ENCODE assay signal across 23 cellular contexts in the genomic region with DNA sequence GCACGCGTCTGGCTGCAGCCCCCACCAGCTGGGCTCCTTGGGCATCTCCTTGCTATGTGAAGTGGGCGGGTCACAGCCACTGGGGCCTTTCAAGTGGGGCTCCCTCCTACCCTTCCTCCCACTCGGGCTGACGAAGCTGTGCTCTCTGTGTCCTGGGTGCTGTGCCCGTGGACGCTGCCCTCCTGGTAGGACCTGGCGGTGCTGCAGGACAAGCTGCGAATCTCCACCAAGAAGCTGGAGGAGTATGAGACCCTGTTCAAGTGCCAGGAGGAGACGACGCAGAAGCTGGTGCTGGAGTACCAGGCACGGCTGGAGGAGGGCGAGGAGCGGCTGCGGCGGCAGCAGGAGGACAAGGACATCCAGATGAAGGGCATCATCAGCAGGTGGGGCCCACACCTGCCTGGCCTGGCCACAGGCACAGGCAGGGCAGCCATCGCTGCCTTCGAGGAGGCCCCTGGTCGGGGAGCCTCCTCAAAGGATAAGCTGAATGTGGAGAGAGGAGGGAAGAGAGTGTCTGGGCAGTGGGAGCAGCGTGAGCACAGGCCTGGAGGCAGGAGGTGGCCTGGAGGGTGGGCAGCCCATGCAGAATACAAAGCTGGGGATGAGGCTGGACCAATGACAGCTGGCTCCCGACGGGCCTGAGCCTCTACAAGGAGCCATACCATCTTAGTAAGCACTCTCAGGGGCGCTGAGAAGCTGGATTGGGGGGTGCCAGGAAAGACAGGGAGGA.
DNase-seq lines count a peak whose midpoint lies in the region; ATAC-seq and TF ChIP-seq lines count a peak whose summit lies in the region.
"Had no signal": no experiment of that assay in that cellular context is flagged by ENCODE, and none has a peak within 500 bp of the region (broad histone marks: within the 10 kb centered on the region; RNA-seq: fewer than 3 reads in every experiment).

No MANE protein-coding gene starts in this region.

- TF ChIP-seq CTCF in right atrium auricular region (IDR thresholded peaks at IDR 0.05) (no peak), left ventricle myocardium inferior (IDR thresholded peaks at IDR 0.05; ENCODE audit: borderline replicate concordance) (no peak), osteoblast (IDR thresholded peaks at IDR 0.05; ENCODE audit: extremely low read depth, low read depth, low read length) (no peak), brain microvascular endothelial cell (IDR thresholded peaks at IDR 0.05; ENCODE audit: low read depth, low read length, missing control alignments) (no peak), RWPE1 (conservative IDR thresholded peaks at IDR 0.05; ENCODE audit: low read depth) (no peak)

- no peak overlapping the region for H3K4me3 ChIP-seq in right atrium auricular region
- H3K4me3 ChIP-seq in left ventricle myocardium inferior, result no peak overlapping the region
- H3K4me3 ChIP-seq in osteoblast (ENCODE audit: insufficient read depth, low read length), result no peak overlapping the region
- no peak overlapping the region for H3K4me3 ChIP-seq in brain microvascular endothelial cell (ENCODE audit: low read depth, low read length)
- H3K4me3 ChIP-seq: A549, GM23248 had no signal

- DNase-seq in Right ventricle myocardium superior, result peak; percentile 38
- no peak for DNase-seq in right atrium auricular region (ENCODE audit: low spot score)
- DNase-seq in left ventricle myocardium inferior, result peak; percentile 12
- DNase-seq in osteoblast (ENCODE audit: insufficient read length, low spot score, missing footprints), result peak; percentile 58
- DNase-seq in COR-L47 (lab: John Stamatoyannopoulos, UW), result no peak
- DNase-seq in brain microvascular endothelial cell, result no peak
- no peak for DNase-seq in RWPE1 (ENCODE audit: low spot score)
- DNase-seq in NCI-H146 treated with DMSO at 0.1 percent for 48 hours (lab: John Stamatoyannopoulos, UW; ENCODE audit: unreplicated experiment), result no peak
- DNase-seq: activated CD4-positive, alpha-beta T cell treated with anti-CD3 and anti-CD28 coated beads for 1 hour; activated gamma-delta T cell; activated naive CD8-positive, alpha-beta T cell treated with anti-CD3 and anti-CD28 coated beads, Interleukin-2, amount 10 ng/mL, durations not matched to agents 7 days and 5 days; CD4-positive, alpha-beta memory T cell; foreskin melanocyte; GM23248; Kasumi-1; mesendoderm; NCI-H1417 treated with DMSO at 0.1 percent for 48 hours; NCI-H2081; NCI-H2227 treated with DMSO at 0.1 percent for 48 hours; SIG-M5; stimulated activated CD4-positive, alpha-beta T cell treated with anti-CD3 and anti-CD28 coated beads, Interleukin-4, amount 100 ng/mL, for 24 hours had no signal

- H3K36me3 ChIP-seq in right atrium auricular region, result peaks cover 63% of the 10 kb centered on the region
- peaks cover 84% of the 10 kb centered on the region for H3K36me3 ChIP-seq in left ventricle myocardium inferior
- H3K36me3 ChIP-seq in osteoblast (ENCODE audit: insufficient read depth, low read length), result peaks cover 14% of the 10 kb centered on the region
- H3K36me3 ChIP-seq in brain microvascular endothelial cell (replicated peaks), result peaks cover 14% of the 10 kb centered on the region

- no peak overlapping the region for H2AFZ ChIP-seq in osteoblast (ENCODE audit: low read length)
- H2AFZ ChIP-seq: GM23248 had no signal

- H3K9me3 ChIP-seq in right atrium auricular region (no peaks in the 10 kb centered on the region), left ventricle myocardium inferior (replicated peaks) (peaks cover 6% of the 10 kb centered on the region), osteoblast (ENCODE audit: low read depth, low read length) (peaks cover 1% of the 10 kb centered on the region)

- POLR2A ChIA-PET in RWPE1 (lab: Yijun Ruan, JAX; ENCODE audit: low non-redundant PET), result no interaction called here

- intact Hi-C loops in Right ventricle myocardium superior (cut with DNase I), result no loop called here
- intact Hi-C loops in left ventricle myocardium inferior (cut with micrococcal nuclease), result no loop called here

- H3K27ac ChIP-seq in right atrium auricular region (no peak overlapping the region), left ventricle myocardium inferior (replicated peaks) (no peak overlapping the region), osteoblast (ENCODE audit: low read depth, low read length) (no peak overlapping the region), brain microvascular endothelial cell (no peak overlapping the region), RWPE1 (no peak overlapping the region)
- H3K27ac ChIP-seq: A549, GM23248 had no signal

- in situ Hi-C loops in brain microvascular endothelial cell (cut with HindIII; ENCODE audit: low pct_ligation_motif_present, low sequenced_read_pairs), result no loop called here

- H3K27me3 ChIP-seq in right atrium auricular region (no peaks in the 10 kb centered on the region), left ventricle myocardium inferior (ENCODE audit: low read depth) (no peaks in the 10 kb centered on the region), osteoblast (ENCODE audit: insufficient read depth, low read length) (no peaks in the 10 kb centered on the region), brain microvascular endothelial cell (replicated peaks) (no peaks in the 10 kb centered on the region)

- no peak overlapping the region for H3K4me2 ChIP-seq in osteoblast (ENCODE audit: insufficient read depth, low read length)
- H3K4me2 ChIP-seq: A549 had no signal

- H3K79me2 ChIP-seq in osteoblast (ENCODE audit: insufficient read depth, low read length), result peaks cover 2% of the 10 kb centered on the region

- H4K20me1 ChIP-seq in osteoblast (ENCODE audit: insufficient read depth, low read length), result no peaks in the 10 kb centered on the region

- ATAC-seq in Right ventricle myocardium superior (ENCODE audit: poor library complexity), result no peak
- ATAC-seq: sciatic nerve had no signal

- H3K4me1 ChIP-seq in right atrium auricular region, result peaks cover 0 to 66% of the 10 kb centered on the region in 2 donors
- H3K4me1 ChIP-seq in left ventricle myocardium inferior, result peaks cover 91% of the 10 kb centered on the region
- peaks cover 7% of the 10 kb centered on the region for H3K4me1 ChIP-seq in osteoblast (ENCODE audit: insufficient read depth, low read length)
- H3K4me1 ChIP-seq: A549 had no signal

- CTCF ChIA-PET in RWPE1 (lab: Yijun Ruan, JAX), result interaction anchor here (0.5 to 0.6 kb wide), 2 partner anchors 504 to 693 kb away, joined by 3 to 4 read pairs; no protein-coding TSS in a partner anchor

Comparison
In these comparisons a context has a peak if more than half of its experiments do, and no peak if none do; other contexts are left out.
1. DNase-seq: peak in Right ventricle myocardium superior (single experiment), left ventricle myocardium inferior (single experiment) and osteoblast (single experiment); none in right atrium auricular region (single experiment), COR-L47 (single experiment), brain microvascular endothelial cell (single experiment), RWPE1 (single experiment) and NCI-H146 treated with DMSO at 0.1 percent for 48 hours (single experiment).